Comparison of ENCODE assay signal across 16 cellular contexts in genomic region chr6:7784248-7784647, GRCh38. TPM values are rescaled to one million over a fixed set of nuclear protein-coding genes. Genes with fewer than 3 reads are reported as not detected.
A peak's percentile ranks its signal among the peaks of the same experiment; 100 is the strongest.
DNase-seq lines count a peak whose midpoint lies in the region; ATAC-seq, FAIRE-seq and TF ChIP-seq lines count a peak whose summit lies in the region.
"Had no signal": no experiment of that assay in that cellular context is flagged by ENCODE, and none has a peak within 500 bp of the region (broad histone marks: within the 10 kb centered on the region; RNA-seq: fewer than 3 reads in every experiment).

No MANE protein-coding gene starts in this region.

- BruUV-seq in GM12878 (replicated peaks; lab: Mats Ljungman, UMichigan): no TSS peak

- H3K4me3 ChIP-seq in ACC112 (ENCODE audit: low read depth, low read length) (peak overlapping the region; percentile 18; the same call in 1 of the 2 replicates), HEK293 (ENCODE audit: low read depth, low read length) (no peak overlapping the region), GM12878 (no peak overlapping the region)
- H3K4me3 ChIP-seq: BLaER1, GM23248, HAP-1 had no signal

- H3K9ac ChIP-seq in GM12878 (ENCODE audit: control insufficient read depth, insufficient read depth, low read length): no peak overlapping the region
- H3K9ac ChIP-seq: BLaER1, GM23248 had no signal

- ATAC-seq in GM12878 (no peak), GM21786 (IDR thresholded peaks at IDR 0.05; ENCODE audit: unreplicated experiment) (no peak)
- ATAC-seq: CD8-positive, alpha-beta T cell had no signal

- TF ChIP-seq CTCF in HEK293 (tag by site-specific recombination; IDR thresholded peaks at IDR 0.05) (no peak), GM12878 (IDR thresholded peaks at IDR 0.05 in 2 of 3, conservative IDR thresholded peaks at IDR 0.05 in 1 of 3; ENCODE audit: control insufficient read depth in 2 of 3, extremely low read depth in 1 of 3, insufficient read depth in 1 of 3, low read depth in 3 of 3, low read length in 3 of 3) (no peak), nephron (IDR thresholded peaks at IDR 0.05; ENCODE audit: unreplicated experiment in 3 of 3) (no peak), CD14-positive monocyte (IDR thresholded peaks at IDR 0.05) (no peak)

- WGBS in GM12878 (ENCODE audit: insufficient coverage, insufficient replicate concordance, low lambda C conversion rate, missing lambda C conversion rate): 38% methylated on average over 6 of the region's 6 CpGs

- TF ChIP-seq POLR2A in GM12878 (IDR thresholded peaks at IDR 0.05; ENCODE audit: low read depth, low read length): no peak

- SMC1A ChIA-PET in GM12878 (lab: Charles Lee; ENCODE audit: uncharacterized antibody, unreplicated experiment): interaction anchor here (1.0 kb wide), 1 partner anchor 37 kb away, joined by 3 read pairs; no protein-coding TSS in a partner anchor

- intact Hi-C loops in GM12878 (cut with micrococcal nuclease; ENCODE audit: unreplicated experiment) (no loop called here), CD14-positive monocyte (cut with micrococcal nuclease) (no loop called here)

- H2AFZ ChIP-seq in ACC112 (ENCODE audit: low read length, unreplicated experiment) (no peak overlapping the region), GM12878 (ENCODE audit: control insufficient read depth, low read depth, low read length) (no peak overlapping the region)
- H2AFZ ChIP-seq: GM23248 had no signal

- H3K36me3 Mint-ChIP-seq in nephron (ENCODE audit: low read depth) (no peaks in the 10 kb centered on the region), CD14-positive monocyte (no peaks in the 10 kb centered on the region)
- H3K36me3 Mint-ChIP-seq in activated CD4-positive, alpha-beta memory T cell treated with anti-CD3 and anti-CD28 coated beads, Interleukin-2, amount 10 ng/mL, durations not matched to agents 7 days and 5 days (ENCODE audit: low read depth): no peaks in the 10 kb centered on the region
- H3K36me3 Mint-ChIP-seq: CD8-positive, alpha-beta T cell had no signal

- H4K20me1 ChIP-seq in GM12878 (ENCODE audit: control insufficient read depth, insufficient read depth): no peaks in the 10 kb centered on the region
- H4K20me1 ChIP-seq: BLaER1 had no signal

- H3K79me2 ChIP-seq in ACC112 (ENCODE audit: control insufficient read depth, insufficient read depth, low read length, unreplicated experiment) (no peaks in the 10 kb centered on the region), GM12878 (ENCODE audit: control insufficient read depth, insufficient read depth, low read length) (no peaks in the 10 kb centered on the region)

- H3K36me3 ChIP-seq in ACC112 (ENCODE audit: insufficient read depth, low read length) (no peaks in the 10 kb centered on the region), HEK293 (ENCODE audit: control insufficient read depth in 2 of 2, insufficient read depth in 1 of 2, low read length in 2 of 2) (no peaks in the 10 kb centered on the region), GM12878 (ENCODE audit: control insufficient read depth in 2 of 2, insufficient read depth in 2 of 2, low read length in 1 of 2) (no peaks in the 10 kb centered on the region)
- H3K36me3 ChIP-seq: BLaER1, HAP-1 had no signal

- H3K9me3 Mint-ChIP-seq in nephron: no peaks in the 10 kb centered on the region
- no peaks in the 10 kb centered on the region for H3K9me3 Mint-ChIP-seq in activated CD4-positive, alpha-beta memory T cell treated with anti-CD3 and anti-CD28 coated beads, Interleukin-2, amount 10 ng/mL, durations not matched to agents 7 days and 5 days
- H3K9me3 Mint-ChIP-seq in CD14-positive monocyte: peaks cover 0 to 6% (median 0%) of the 10 kb centered on the region in 7 donors
- H3K9me3 Mint-ChIP-seq: CD8-positive, alpha-beta T cell had no signal

- TF ChIP-seq EP300 in GM12878 (IDR thresholded peaks at IDR 0.05; ENCODE audit: borderline replicate concordance in 1 of 2, control insufficient read depth in 1 of 2, low read depth in 2 of 2, low read length in 2 of 2): no peak

- DNase-seq in GM12878 (ENCODE audit: low read depth, low spot score) (no peak), CD14-positive monocyte (ENCODE audit: low spot score) (no peak)
- DNase-seq in activated CD4-positive, alpha-beta memory T cell treated with anti-CD3 and anti-CD28 coated beads, Interleukin-2, amount 10 ng/mL, durations not matched to agents 7 days and 5 days: no peak
- no peak for DNase-seq in effector CD4-positive, alpha-beta T cell
- DNase-seq: ACHN; Calu3; CD8-positive, alpha-beta T cell; DMS79 treated with DMSO at 0.1 percent for 48 hours; GF-D8; GM23248 had no signal

- no peak for TF ChIP-seq RAD21 in GM12878 (IDR thresholded peaks at IDR 0.05; ENCODE audit: insufficient read depth, low read depth, low read length)

- H3K27me3 Mint-ChIP-seq in nephron (ENCODE audit: low read depth) (peaks cover 7% of the 10 kb centered on the region), CD14-positive monocyte (ENCODE audit: low read depth in 3 of 3) (peaks cover 6 to 13% (median 7%) of the 10 kb centered on the region in 3 donors)
- peaks cover 4% of the 10 kb centered on the region for H3K27me3 Mint-ChIP-seq in activated CD4-positive, alpha-beta memory T cell treated with anti-CD3 and anti-CD28 coated beads, Interleukin-2, amount 10 ng/mL, durations not matched to agents 7 days and 5 days

- CTCF ChIA-PET in HEK293 (lab: Yijun Ruan, JAX) (interaction anchor here (0.9 kb wide), 1 partner anchor 222 kb away, joined by 3 read pairs; no protein-coding TSS in a partner anchor), GM12878 (lab: Yijun Ruan, JAX) (no interaction called here)
- CTCF ChIA-PET in activated CD4-positive, alpha-beta memory T cell treated with anti-CD3 and anti-CD28 coated beads, Interleukin-2, amount 10 ng/mL, durations not matched to agents 7 days and 5 days (lab: Charles Lee): no interaction called here

- POLR2A ChIA-PET in HEK293 (lab: Yijun Ruan, JAX) (no interaction called here), GM12878 (lab: Charles Lee) (no interaction called here)
- POLR2A ChIA-PET in activated CD4-positive, alpha-beta memory T cell treated with anti-CD3 and anti-CD28 coated beads, Interleukin-2, amount 10 ng/mL, durations not matched to agents 7 days and 5 days (lab: Charles Lee): no interaction called here

- H3K27ac Mint-ChIP-seq in nephron (peak overlapping the region; percentile 63 to 73 (median 71)), CD14-positive monocyte (no peak overlapping the region)
- no peak overlapping the region for H3K27ac Mint-ChIP-seq in activated CD4-positive, alpha-beta memory T cell treated with anti-CD3 and anti-CD28 coated beads, Interleukin-2, amount 10 ng/mL, durations not matched to agents 7 days and 5 days
- H3K27ac Mint-ChIP-seq: CD8-positive, alpha-beta T cell had no signal

- H3K9me3 ChIP-seq in HEK293 (ENCODE audit: control insufficient read depth, insufficient read depth, low read depth, low read length) (no peaks in the 10 kb centered on the region), GM12878 (replicated peaks; ENCODE audit: control insufficient read depth, insufficient read depth, low read length) (no peaks in the 10 kb centered on the region)
- H3K9me3 ChIP-seq: BLaER1, HAP-1 had no signal

- H3K4me3 Mint-ChIP-seq in nephron (peak overlapping the region in 2 of 3 experiments; percentile 1 to 37), CD14-positive monocyte (no peak overlapping the region)
- H3K4me3 Mint-ChIP-seq in activated CD4-positive, alpha-beta memory T cell treated with anti-CD3 and anti-CD28 coated beads, Interleukin-2, amount 10 ng/mL, durations not matched to agents 7 days and 5 days: no peak overlapping the region
- H3K4me3 Mint-ChIP-seq: CD8-positive, alpha-beta T cell had no signal

- H3K4me2 ChIP-seq in GM12878 (ENCODE audit: control insufficient read depth, insufficient read depth): no peak overlapping the region
- H3K4me2 ChIP-seq: BLaER1 had no signal

- H3K4me1 ChIP-seq in ACC112 (ENCODE audit: control insufficient read depth, insufficient read depth, low read length, unreplicated experiment) (peaks cover 23% of the 10 kb centered on the region), HEK293 (ENCODE audit: control insufficient read depth, insufficient read depth, low read length) (no peaks in the 10 kb centered on the region), GM12878 (ENCODE audit: control insufficient read depth, insufficient read depth, low read length) (peaks cover 4% of the 10 kb centered on the region; the same call in 1 of the 2 replicates)
- H3K4me1 ChIP-seq: HAP-1 had no signal

- in situ Hi-C loops in GM12878 (cut with MboI): no loop called here

- no peaks in the 10 kb centered on the region for H3K27me3 ChIP-seq in ACC112 (ENCODE audit: insufficient read depth, low read length)
- H3K27me3 ChIP-seq in GM12878 (replicated peaks in 1 of 2; ENCODE audit: control insufficient read depth in 2 of 2, insufficient read depth in 2 of 2, low read length in 1 of 2): no peaks in the 10 kb centered on the region; a peak in 1 of 4 replicates
- H3K27me3 ChIP-seq: BLaER1 had no signal

- H3K4me1 Mint-ChIP-seq in nephron: peaks cover 54% of the 10 kb centered on the region
- no peaks in the 10 kb centered on the region for H3K4me1 Mint-ChIP-seq in activated CD4-positive, alpha-beta memory T cell treated with anti-CD3 and anti-CD28 coated beads, Interleukin-2, amount 10 ng/mL, durations not matched to agents 7 days and 5 days
- no peaks in the 10 kb centered on the region for H3K4me1 Mint-ChIP-seq in CD14-positive monocyte

- no peak overlapping the region for H3K27ac ChIP-seq in ACC112 (ENCODE audit: low read depth, low read length)
- H3K27ac ChIP-seq in HEK293 (ENCODE audit: extremely low read depth, low read depth, low read length): no peak overlapping the region
- H3K27ac ChIP-seq in GM12878 (ENCODE audit: control insufficient read depth, insufficient read depth): no peak overlapping the region
- H3K27ac ChIP-seq: BLaER1, GM23248 had no signal

- RAD21 ChIA-PET in GM12878 (lab: Charles Lee; ENCODE audit: unreplicated experiment): no interaction called here

- no peak for FAIRE-seq in GM12878 (lab: Jason Lieb, UNC)

RNA-seq across cellular contexts. Expression of gene BMP6, which starts 58.3 kb away (rescaled TPM):
- not detected in 2 replicates for total RNA-seq in GM12878 (2013; cell fraction: nucleolus; rRNA removed)
- total RNA-seq in GM12878 (2014; rRNA removed) (0.05 TPM in 1 of 2 replicates, not detected in the other), GM12878 (2014; rRNA removed; fragmentation: Illumina TruSeq; extraction: Trizol) (0.09 TPM in 1 of 2 replicates, not detected in the other), GM12878 (2021) (0.15 TPM in 1 of 2 replicates, not detected in the other)
- polyA plus RNA-seq in GM12878 (2011; ENCODE audit: low read depth): 0.30 TPM
- polyA plus RNA-seq in GM12878 (2011; rRNA removed) (not detected in 2 replicates), GM12878 (2014; fragmentation: Illumina TruSeq; extraction: Trizol) (not detected in 2 replicates), GM12878 (2014; fragmentation: Nextera tagmentation; extraction: Ambion mirVana) (under 1 TPM; 0.02 to 0.11 TPM), GM12878 (2014; rRNA removed) (0.04 TPM in 1 of 2 replicates, not detected in the other), GM12878 (2016; fragmentation: Nextera tagmentation; extraction: Ambion mirVana) (under 1 TPM in 1 of 2 experiments, not detected in 1; 0.05 TPM), CD14-positive monocyte (not detected)
- 0.01 TPM in 1 of 2 replicates, not detected in the other for polyA plus RNA-seq in GM12878 (2011; cell fraction: cytosol; rRNA removed)
- polyA plus RNA-seq in GM12878 (2011; cell fraction: nucleus; rRNA removed): not detected in 2 replicates
- 0.14 and 0.17 TPM in 2 replicates for polyA plus RNA-seq in GM12878 (2012)
- polyA minus RNA-seq in GM12878 (2011; rRNA and poly(A)+ RNA removed): not detected in 2 replicates
- polyA minus RNA-seq in GM12878 (2011; cell fraction: cytosol; rRNA and poly(A)+ RNA removed): 0.40 and 1.0 TPM in 2 replicates
- not detected in 2 replicates for polyA minus RNA-seq in GM12878 (2011; cell fraction: nucleus; rRNA and poly(A)+ RNA removed)
- total RNA-seq in activated CD4-positive, alpha-beta memory T cell treated with anti-CD3 and anti-CD28 coated beads, Interleukin-2, amount 10 ng/mL, durations not matched to agents 7 days and 5 days: not detected
- total RNA-seq: CD8-positive, alpha-beta T cell had no signal

Comparison
In these comparisons a context has a peak if more than half of its experiments do, and no peak if none do; other contexts are left out.
1. H3K27ac Mint-ChIP-seq: peak in nephron (3 of 3); none in activated CD4-positive, alpha-beta memory T cell treated with anti-CD3 and anti-CD28 coated beads, Interleukin-2, amount 10 ng/mL, durations not matched to agents 7 days and 5 days (single experiment) and CD14-positive monocyte (0 of 7).
2. H3K4me3 Mint-ChIP-seq: peak in nephron (2 of 3); none in activated CD4-positive, alpha-beta memory T cell treated with anti-CD3 and anti-CD28 coated beads, Interleukin-2, amount 10 ng/mL, durations not matched to agents 7 days and 5 days (single experiment) and CD14-positive monocyte (0 of 2).